23 cellular contexts compared by ENCODE assay signal in the genomic region with DNA sequence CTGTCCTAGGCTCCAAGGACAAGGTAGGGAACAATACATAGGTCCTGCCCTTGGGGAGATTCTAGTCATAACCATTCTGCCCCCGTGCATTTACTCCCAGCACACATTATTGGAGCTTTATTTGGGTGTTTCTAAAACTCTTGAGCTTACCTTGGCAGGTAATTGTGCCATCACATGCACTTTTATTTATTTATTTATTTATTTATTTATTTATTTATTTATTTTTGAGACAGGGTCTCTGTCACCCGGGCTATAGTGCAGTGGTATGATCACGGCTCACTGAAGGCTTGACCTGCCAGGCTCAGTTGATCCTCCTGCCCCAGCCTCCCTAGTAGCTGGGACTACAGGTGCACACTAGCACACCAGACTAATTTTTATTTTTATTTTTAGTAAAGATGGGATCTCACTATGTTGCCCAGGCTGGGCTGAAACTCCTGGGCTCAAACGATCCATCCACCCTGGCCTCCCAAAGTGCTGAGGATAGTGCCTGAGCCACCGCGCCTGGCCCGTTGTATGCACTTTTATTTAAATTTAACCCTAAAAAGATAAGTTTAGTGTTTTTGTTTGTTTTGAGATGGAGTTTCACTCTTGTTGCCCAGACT. TPM values are rescaled to one million over a fixed set of nuclear protein-coding genes. Genes with fewer than 3 reads are reported as not detected.
DNase-seq lines count a peak whose midpoint lies in the region; ATAC-seq, FAIRE-seq and TF ChIP-seq lines count a peak whose summit lies in the region.
"Had no signal": no experiment of that assay in that cellular context is flagged by ENCODE, and none has a peak within 500 bp of the region (broad histone marks: within the 10 kb centered on the region; RNA-seq: fewer than 3 reads in every experiment).

No MANE protein-coding gene starts in this region.

- no peak for ATAC-seq in A549
- ATAC-seq in gastrocnemius medialis, result no peak
- ATAC-seq: HCT116 had no signal

- H3K4me1 ChIP-seq in A549, result no peaks in the 10 kb centered on the region
- peaks cover 28 to 33% of the 10 kb centered on the region in 2 donors for H3K4me1 ChIP-seq in gastrocnemius medialis

- no peak overlapping the region for H3K4me2 ChIP-seq in A549
- H3K4me2 ChIP-seq: BLaER1 had no signal

- TF ChIP-seq CTCF in A549 (IDR thresholded peaks at IDR 0.05) (no peak), gastrocnemius medialis (IDR thresholded peaks at IDR 0.05 in 4 of 5, conservative IDR thresholded peaks at IDR 0.05 in 1 of 5) (no peak)

- POLR2A ChIA-PET in A549 (lab: Yijun Ruan, JAX), result interaction anchor here (1.2 kb wide), 1 partner anchor 9 kb away, joined by 3 read pairs; no protein-coding TSS in a partner anchor

- H3K27ac ChIP-seq in A549 (no peak overlapping the region), angular gyrus (ENCODE audit: low read depth, low read length) (peak overlapping the region; percentile 1), gastrocnemius medialis (peak overlapping the region; percentile 58 to 95 (median 82))
- H3K27ac ChIP-seq: BLaER1, HL-60 had no signal

- no peak for TF ChIP-seq RAD21 in A549 (conservative IDR thresholded peaks at IDR 0.05 in 1 of 2, IDR thresholded peaks at IDR 0.05 in 1 of 2)

- H3K27me3 ChIP-seq in gastrocnemius medialis, result no peaks in the 10 kb centered on the region
- H3K27me3 ChIP-seq: BLaER1 had no signal

- intact Hi-C loops in gastrocnemius medialis (cut with DNase I; ENCODE audit: low total_unique reads), result loop anchor here (5.0 kb wide), 1 partner anchor 162 kb away; a partner anchor contains a TSS

- in situ Hi-C loops in gastrocnemius medialis (cut with MboI; ENCODE audit: low sequenced_read_pairs in 4 of 4), result loop anchor here in 1 of 4 donors (25.0 kb wide), 1 partner anchor 162 kb away; a partner anchor contains a TSS

- no peak for TF ChIP-seq EP300 in A549 (IDR thresholded peaks at IDR 0.05)

- H3K4me3 ChIP-seq in A549 (no peak overlapping the region), gastrocnemius medialis (no peak overlapping the region)
- H3K4me3 ChIP-seq: BLaER1 had no signal

- no peaks in the 10 kb centered on the region for H3K9me3 ChIP-seq in A549
- no peaks in the 10 kb centered on the region for H3K9me3 ChIP-seq in gastrocnemius medialis
- H3K9me3 ChIP-seq: BLaER1 had no signal

- peaks cover 0 to 5% of the 10 kb centered on the region in 2 donors for H3K36me3 ChIP-seq in gastrocnemius medialis

- no peak for DNase-seq in A549 (ENCODE audit: low read depth in 1 of 2, low spot score in 1 of 2)
- DNase-seq in gastrocnemius medialis, result no peak
- DNase-seq in SK-N-DZ (ENCODE audit: low spot score), result no peak
- DNase-seq in NCI-H1436 (lab: John Stamatoyannopoulos, UW), result no peak
- no peak for DNase-seq in NCI-H774 (lab: John Stamatoyannopoulos, UW)
- DNase-seq: 8988T; CD4-positive, CD25-positive, alpha-beta regulatory T cell; Karpas-422; NCI-H1092 treated with DMSO at 0.1 percent for 48 hours; NCI-H1436 treated with DMSO at 0.1 percent for 48 hours; NCI-H187 treated with DMSO at 0.1 percent for 48 hours; NCI-H2107; NCI-H2227 treated with DMSO at 0.1 percent for 48 hours; NCI-H526 treated with DMSO at 0.1 percent for 48 hours; Right ventricle myocardium superior; RPMI8226 had no signal

- 95% methylated on average over 7 of the region's 7 CpGs for WGBS in A549 (ENCODE audit: missing lambda C conversion rate)

- no peak for FAIRE-seq in A549 (lab: Jason Lieb, UNC)
- FAIRE-seq: D721Med had no signal

- TF ChIP-seq POLR2A in A549 (IDR thresholded peaks at IDR 0.05; ENCODE audit: low read length) (no peak), gastrocnemius medialis (IDR thresholded peaks at IDR 0.05) (no peak)

- CTCF ChIA-PET in A549 (lab: Yijun Ruan, JAX), result no interaction called here

TF ChIP-seq in A549, 52 proteins besides CTCF, POLR2A, EP300 and RAD21:
- TF ChIP-seq ZC3H11A (IDR thresholded peaks at IDR 0.05) (peak; percentile 87), TP53 (CRISPR knock-in tag; IDR thresholded peaks at IDR 0.05) (no peak), KDM1A (IDR thresholded peaks at IDR 0.05; ENCODE audit: low read depth) (no peak)
TF ChIP-seq in A549: peak in this region for 1.

RNA-seq across cellular contexts. Expression of a gene that starts 9.2 kb away (rescaled TPM):
- 10.3 and 10.7 TPM in 2 replicates for polyA plus RNA-seq in A549 (2011; rRNA removed)
- polyA plus RNA-seq in A549 (2012; cell fraction: cytosol; rRNA removed), result 7.4 and 10.1 TPM in 2 replicates
- polyA plus RNA-seq in A549 (2012; cell fraction: nucleus; rRNA removed), result 4.5 and 6.1 TPM in 2 replicates
- 11.9 to 13.1 TPM (median 12.9 TPM) in 3 replicates for polyA plus RNA-seq in A549 (2017; fragmentation: RNase III; extraction: RNeasy Plus Mini Kit Qiagen cat#74134 plus additional on column Dnase treatment)
- 11.0 and 11.9 TPM in 2 replicates for polyA minus RNA-seq in A549 (2011; rRNA and poly(A)+ RNA removed)
- 1 to 10 TPM in 3 of 4 donors, under 1 TPM in 1; 0.85 to 2.6 (median 2.0) TPM for total RNA-seq in gastrocnemius medialis
- 0.39 and 0.58 TPM in 2 replicates for polyA plus RNA-seq in SK-N-DZ (2014; cell fraction: cytosol; rRNA removed)
- polyA plus RNA-seq in SK-N-DZ (2014; cell fraction: nucleus; rRNA removed), result 0.08 and 0.12 TPM in 2 replicates
- total RNA-seq: H4, SK-MEL-5 had no signal

RNA-seq across cellular contexts. Expression of a gene that starts 41.6 kb away (rescaled TPM):
- 8.6 and 11.1 TPM in 2 replicates for polyA plus RNA-seq in A549 (2011; rRNA removed)
- 2.7 and 3.3 TPM in 2 replicates for polyA plus RNA-seq in A549 (2012; cell fraction: cytosol; rRNA removed)
- 3.1 and 3.9 TPM in 2 replicates for polyA plus RNA-seq in A549 (2012; cell fraction: nucleus; rRNA removed)
- 5.5 to 7.0 TPM (median 6.3 TPM) in 3 replicates for polyA plus RNA-seq in A549 (2017; fragmentation: RNase III; extraction: RNeasy Plus Mini Kit Qiagen cat#74134 plus additional on column Dnase treatment)
- polyA minus RNA-seq in A549 (2011; rRNA and poly(A)+ RNA removed), result 17.7 and 20.1 TPM in 2 replicates
- total RNA-seq in gastrocnemius medialis, result 10 to 100 TPM; 19.0 to 86.7 (median 34.2) TPM
- polyA plus RNA-seq in SK-N-DZ (2014; cell fraction: cytosol; rRNA removed), result 4.6 and 6.7 TPM in 2 replicates
- 4.9 and 8.3 TPM in 2 replicates for polyA plus RNA-seq in SK-N-DZ (2014; cell fraction: nucleus; rRNA removed)

RNA-seq across cellular contexts. Expression of a gene that starts 49.0 kb away (rescaled TPM):
- polyA plus RNA-seq in A549 (2011; rRNA removed) (12.5 and 15.3 TPM in 2 replicates), A549 (2017; fragmentation: RNase III; extraction: RNeasy Plus Mini Kit Qiagen cat#74134 plus additional on column Dnase treatment) (4.6 to 5.5 TPM (median 4.9 TPM) in 3 replicates)
- polyA plus RNA-seq in A549 (2012; cell fraction: cytosol; rRNA removed), result 3.0 and 3.4 TPM in 2 replicates
- 3.2 and 3.6 TPM in 2 replicates for polyA plus RNA-seq in A549 (2012; cell fraction: nucleus; rRNA removed)
- 16.2 and 22.3 TPM in 2 replicates for polyA minus RNA-seq in A549 (2011; rRNA and poly(A)+ RNA removed)
- total RNA-seq in gastrocnemius medialis, result 10 to 100 TPM; 20.0 to 43.1 (median 22.6) TPM
- polyA plus RNA-seq in SK-N-DZ (2014; cell fraction: cytosol; rRNA removed), result 5.7 and 6.3 TPM in 2 replicates
- 3.5 and 8.4 TPM in 2 replicates for polyA plus RNA-seq in SK-N-DZ (2014; cell fraction: nucleus; rRNA removed)

RNA-seq across cellular contexts. Expression of a gene that starts 51.6 kb away (rescaled TPM):
- polyA plus RNA-seq in A549 (2011; rRNA removed), result 16.1 and 19.6 TPM in 2 replicates
- 17.7 and 20.2 TPM in 2 replicates for polyA plus RNA-seq in A549 (2012; cell fraction: cytosol; rRNA removed)
- 17.5 and 24.0 TPM in 2 replicates for polyA plus RNA-seq in A549 (2012; cell fraction: nucleus; rRNA removed)
- polyA plus RNA-seq in A549 (2017; fragmentation: RNase III; extraction: RNeasy Plus Mini Kit Qiagen cat#74134 plus additional on column Dnase treatment), result 11.0 to 13.3 TPM (median 11.6 TPM) in 3 replicates
- 19.4 and 22.9 TPM in 2 replicates for polyA minus RNA-seq in A549 (2011; rRNA and poly(A)+ RNA removed)
- total RNA-seq in gastrocnemius medialis, result 1 to 10 TPM; 5.2 to 9.6 (median 8.0) TPM
- polyA plus RNA-seq in SK-N-DZ (2014; cell fraction: cytosol; rRNA removed), result 11.0 and 11.9 TPM in 2 replicates
- 11.2 and 11.5 TPM in 2 replicates for polyA plus RNA-seq in SK-N-DZ (2014; cell fraction: nucleus; rRNA removed)

Comparison
In these comparisons a context has a peak if more than half of its experiments do, and no peak if none do; other contexts are left out.
1. H3K27ac ChIP-seq: peak in angular gyrus (single experiment) and gastrocnemius medialis (4 of 4); none in A549 (0 of 2).